8 cellular contexts compared by ENCODE assay signal in the genomic region with DNA sequence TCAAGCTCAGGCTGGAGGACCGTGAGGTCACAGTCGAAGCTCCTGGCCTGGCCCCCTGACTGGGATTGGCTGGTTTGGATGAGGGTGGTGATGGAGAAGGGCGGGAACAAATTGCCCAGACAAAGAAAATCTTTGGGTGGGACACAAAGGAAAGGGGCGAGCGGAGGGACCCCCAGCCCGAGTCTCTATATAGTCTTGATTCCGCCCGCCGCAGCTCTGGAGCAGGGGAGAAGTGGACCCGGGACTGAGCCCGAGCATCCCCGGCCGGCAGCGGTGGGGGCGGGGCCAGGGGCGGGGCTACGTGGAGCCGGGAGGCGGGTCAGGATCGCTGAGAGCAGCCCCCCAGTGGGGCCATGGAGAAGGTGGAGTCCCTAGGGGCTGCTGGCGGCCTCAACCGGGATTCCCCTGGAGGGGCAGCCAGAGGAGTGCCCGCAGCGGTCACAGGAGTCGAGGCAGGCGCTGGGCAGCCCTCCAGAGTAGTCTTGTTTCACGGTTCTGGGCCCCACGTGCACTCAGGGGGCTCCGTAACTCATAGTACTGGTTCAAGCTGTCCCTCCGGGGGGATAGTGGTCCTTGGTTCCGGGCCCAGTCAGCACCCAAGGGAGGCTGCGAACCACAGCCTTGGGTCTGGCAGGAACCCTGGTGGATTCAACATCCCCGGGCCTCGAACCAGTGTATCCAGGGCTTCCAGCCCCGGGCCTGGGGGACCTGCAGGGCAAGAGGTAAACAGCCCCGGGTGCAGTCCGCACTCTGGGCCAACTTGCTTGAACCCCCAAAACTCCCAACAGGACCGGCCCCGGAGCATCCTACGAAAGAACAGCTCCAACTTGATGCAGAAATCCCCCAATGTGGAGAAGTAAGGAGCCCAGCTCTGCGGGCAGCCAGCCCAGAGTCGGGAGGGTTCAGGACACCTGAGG. TPM values are rescaled to one million over a fixed set of nuclear protein-coding genes. Genes with fewer than 3 reads are reported as not detected.
DNase-seq lines count a peak whose midpoint lies in the region; ATAC-seq, FAIRE-seq and TF ChIP-seq lines count a peak whose summit lies in the region.

No MANE protein-coding gene starts in this region.

- no TSS peak for BruUV-seq in endothelial cell of umbilical vein (replicated peaks; lab: Mats Ljungman, UMichigan)

- dilution Hi-C loops in endothelial cell of umbilical vein (cut with MboI; ENCODE audit: extremely low pct_ligation_motif_present, low sequenced_read_pairs) = no loop called here

- POLR2A ChIA-PET in endothelial cell of umbilical vein (lab: Charles Lee) = interaction anchor here (0.6 to 1.7 kb wide), 7 partner anchors 14 to 111 kb away, joined by 3 to 5 read pairs (median 4); partner anchors contain the start of genes GPS2, SLC2A4 and TMEM256

- no peak for FAIRE-seq in endothelial cell of umbilical vein (lab: Jason Lieb, UNC)

- peak overlapping the region; percentile 46 for H3K9ac ChIP-seq in endothelial cell of umbilical vein (replicated peaks; ENCODE audit: extremely low read depth, insufficient read depth, low read length)

- H4K20me1 ChIP-seq in endothelial cell of umbilical vein (replicated peaks; ENCODE audit: control insufficient read depth, extremely low read depth, insufficient read depth, low read length) = no peaks in the 10 kb centered on the region

- CTCF ChIA-PET in endothelial cell of umbilical vein (lab: Charles Lee) = interaction anchor here (0.7 to 1.9 kb wide), 21 partner anchors 9 to 285 kb away, joined by 3 to 13 read pairs (median 5); partner anchors contain the start of genes SLC2A4 and TMEM256

- H3K4me1 ChIP-seq in endothelial cell of umbilical vein (ENCODE audit: control insufficient read depth, extremely low read depth, insufficient read depth, low read length) = peaks cover 10% of the 10 kb centered on the region

- peak; percentile 52 for ATAC-seq in GM19023 (IDR thresholded peaks at IDR 0.05; ENCODE audit: unreplicated experiment)
- ATAC-seq in HG03175 (IDR thresholded peaks at IDR 0.05; ENCODE audit: unreplicated experiment) = peak; percentile 40

- peak overlapping the region; percentile 97 for H2AFZ ChIP-seq in endothelial cell of umbilical vein (ENCODE audit: low read depth, low read length)

- peaks cover 0 to 3% of the 10 kb centered on the region in 2 experiments for H3K36me3 ChIP-seq in endothelial cell of umbilical vein (ENCODE audit: control insufficient read depth in 2 of 2, extremely low read depth in 1 of 2, insufficient read depth in 2 of 2, low read length in 2 of 2)

- peaks cover 0 to 2% of the 10 kb centered on the region in 2 experiments for H3K27me3 ChIP-seq in endothelial cell of umbilical vein (ENCODE audit: control insufficient read depth in 2 of 2, insufficient read depth in 2 of 2, low read length in 2 of 2)

- intact Hi-C loops in endothelial cell of umbilical vein (cut with micrococcal nuclease) = no loop called here

- no peaks in the 10 kb centered on the region for H3K9me3 ChIP-seq in endothelial cell of umbilical vein (replicated peaks; ENCODE audit: control insufficient read depth, insufficient read depth, low read length)

- peaks cover 10% of the 10 kb centered on the region for H3K79me2 ChIP-seq in endothelial cell of umbilical vein (ENCODE audit: control insufficient read depth, insufficient read depth, low read length)

- H3K9me1 ChIP-seq in endothelial cell of umbilical vein (replicated peaks; ENCODE audit: control insufficient read depth, extremely low read depth, insufficient read depth, low read length) = no peaks in the 10 kb centered on the region

- peak overlapping the region; percentile 95 for H3K4me2 ChIP-seq in endothelial cell of umbilical vein (ENCODE audit: insufficient read depth, low read length)

- no peak for TF ChIP-seq CTCF in endothelial cell of umbilical vein (IDR thresholded peaks at IDR 0.05; ENCODE audit: extremely low read depth in 1 of 2, insufficient read depth in 1 of 2, low read depth in 1 of 2, low read length in 2 of 2)

- peak overlapping the region; percentile 71 for H3K27ac ChIP-seq in endothelial cell of umbilical vein (ENCODE audit: insufficient read depth, low read depth, low read length)

- TF ChIP-seq POLR2A in endothelial cell of umbilical vein (IDR thresholded peaks at IDR 0.05; ENCODE audit: low read depth, low read length) = no peak

- DNase-seq in AG08396 (ENCODE audit: low spot score) (peak; percentile 92), NCI-H774 (lab: John Stamatoyannopoulos, UW) (peak; percentile 16), endothelial cell of umbilical vein (ENCODE audit: low read depth, low spot score) (no peak), middle frontal gyrus (ENCODE audit: extremely low spot score, low spot score) (peak; percentile 44)
- peak; percentile 74 for DNase-seq in activated CD8-positive, alpha-beta memory T cell treated with anti-CD3 and anti-CD28 coated beads, Interleukin-2, amount 50 U/mL, for 4 hours
- DNase-seq in stimulated activated CD8-positive, alpha-beta memory T cell treated with anti-CD3 and anti-CD28 coated beads, Interleukin-2, amount 100 ng/mL, for 48 hours (ENCODE audit: low read depth in 2 of 2) = peak; percentile 73 to 77

- peak overlapping the region; percentile 80 to 86 (median 81) for H3K4me3 ChIP-seq in endothelial cell of umbilical vein (replicated peaks in 1 of 3; ENCODE audit: insufficient read depth in 1 of 3, low read depth in 1 of 3, low read length in 3 of 3)

TF ChIP-seq in endothelial cell of umbilical vein, 7 proteins besides CTCF, POLR2A, EP300 and RAD21:
- TF ChIP-seq EZH2 (IDR thresholded peaks at IDR 0.05; ENCODE audit: borderline replicate concordance, low read depth, low read length, severe bottlenecking) (no peak), FOS (IDR thresholded peaks at IDR 0.05; ENCODE audit: borderline replicate concordance, insufficient read depth, low read length) (no peak), JUN (IDR thresholded peaks at IDR 0.05; ENCODE audit: borderline replicate concordance, insufficient read depth, insufficient read length, low read depth) (no peak), GATA2 (IDR thresholded peaks at IDR 0.05; ENCODE audit: insufficient read depth, insufficient read length, low read depth, low read length) (no peak), MYC (IDR thresholded peaks at IDR 0.05; ENCODE audit: low read depth, low read length) (no peak), POLR2AphosphoS5 (IDR thresholded peaks at IDR 0.05; ENCODE audit: insufficient read depth, low read depth, low read length) (no peak)
- TF ChIP-seq, protein P1, sequence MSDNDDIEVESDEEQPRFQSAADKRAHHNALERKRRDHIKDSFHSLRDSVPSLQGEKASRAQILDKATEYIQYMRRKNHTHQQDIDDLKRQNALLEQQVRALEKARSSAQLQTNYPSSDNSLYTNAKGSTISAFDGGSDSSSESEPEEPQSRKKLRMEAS (IDR thresholded peaks at IDR 0.05; ENCODE audit: insufficient read depth, insufficient read length) = no peak

RNA-seq across cellular contexts. Expression of gene NEURL4, which starts 1.2 kb away (rescaled TPM):
- total RNA-seq in endothelial cell of umbilical vein = 34.2 and 44.9 TPM in 2 replicates
- 24.3 and 32.0 TPM in 2 replicates for polyA plus RNA-seq in endothelial cell of umbilical vein
- 9.2 and 12.5 TPM in 2 replicates for polyA plus RNA-seq in endothelial cell of umbilical vein (2011; cell fraction: cytosol; rRNA removed)
- 175 and 219 TPM in 2 replicates for polyA plus RNA-seq in endothelial cell of umbilical vein (2011; cell fraction: nucleus; rRNA removed)
- 23.3 and 25.8 TPM in 2 replicates for polyA plus RNA-seq in endothelial cell of umbilical vein (2012)
- 28.0 and 30.5 TPM in 2 replicates for polyA minus RNA-seq in endothelial cell of umbilical vein
- polyA minus RNA-seq in endothelial cell of umbilical vein (2011; cell fraction: cytosol; rRNA and poly(A)+ RNA removed) = 10.9 TPM
- polyA minus RNA-seq in endothelial cell of umbilical vein (2011; cell fraction: nucleus; rRNA and poly(A)+ RNA removed) = 43.2 and 45.0 TPM in 2 replicates

RNA-seq across cellular contexts. Expression of gene ACAP1, which starts 6.0 kb away (rescaled TPM):
- total RNA-seq in endothelial cell of umbilical vein = not detected in 2 replicates
- 0.46 TPM in 1 of 2 replicates, not detected in the other for polyA plus RNA-seq in endothelial cell of umbilical vein
- 0.37 TPM in 1 of 2 replicates, not detected in the other for polyA plus RNA-seq in endothelial cell of umbilical vein (2011; cell fraction: cytosol; rRNA removed)
- not detected in 2 replicates for polyA plus RNA-seq in endothelial cell of umbilical vein (2011; cell fraction: nucleus; rRNA removed)
- 1.4 and 1.9 TPM in 2 replicates for polyA plus RNA-seq in endothelial cell of umbilical vein (2012)
- polyA minus RNA-seq in endothelial cell of umbilical vein = 0.27 TPM in 1 of 2 replicates, not detected in the other
- not detected for polyA minus RNA-seq in endothelial cell of umbilical vein (2011; cell fraction: cytosol; rRNA and poly(A)+ RNA removed)
- polyA minus RNA-seq in endothelial cell of umbilical vein (2011; cell fraction: nucleus; rRNA and poly(A)+ RNA removed) = not detected in 2 replicates

RNA-seq across cellular contexts. Expression of gene GPS2, which starts 15.2 kb away (rescaled TPM):
- total RNA-seq in endothelial cell of umbilical vein = 51.6 and 61.3 TPM in 2 replicates
- polyA plus RNA-seq in endothelial cell of umbilical vein = 132 and 169 TPM in 2 replicates
- polyA plus RNA-seq in endothelial cell of umbilical vein (2011; cell fraction: cytosol; rRNA removed) = 66.4 and 66.8 TPM in 2 replicates
- 147 and 155 TPM in 2 replicates for polyA plus RNA-seq in endothelial cell of umbilical vein (2011; cell fraction: nucleus; rRNA removed)
- polyA plus RNA-seq in endothelial cell of umbilical vein (2012) = 41.6 and 49.6 TPM in 2 replicates
- polyA minus RNA-seq in endothelial cell of umbilical vein = 36.4 and 58.1 TPM in 2 replicates
- polyA minus RNA-seq in endothelial cell of umbilical vein (2011; cell fraction: cytosol; rRNA and poly(A)+ RNA removed) = 35.6 TPM
- 25.4 and 30.0 TPM in 2 replicates for polyA minus RNA-seq in endothelial cell of umbilical vein (2011; cell fraction: nucleus; rRNA and poly(A)+ RNA removed)

RNA-seq across cellular contexts. Expression of gene KCTD11, which starts 21.6 kb away (rescaled TPM):
- 3.5 and 3.8 TPM in 2 replicates for total RNA-seq in endothelial cell of umbilical vein
- polyA plus RNA-seq in endothelial cell of umbilical vein = 6.5 and 6.7 TPM in 2 replicates
- 3.9 and 4.1 TPM in 2 replicates for polyA plus RNA-seq in endothelial cell of umbilical vein (2011; cell fraction: cytosol; rRNA removed)
- polyA plus RNA-seq in endothelial cell of umbilical vein (2011; cell fraction: nucleus; rRNA removed) = 2.4 TPM in 2 replicates
- polyA plus RNA-seq in endothelial cell of umbilical vein (2012) = 3.7 and 4.9 TPM in 2 replicates
- polyA minus RNA-seq in endothelial cell of umbilical vein = 6.2 and 6.4 TPM in 2 replicates
- polyA minus RNA-seq in endothelial cell of umbilical vein (2011; cell fraction: cytosol; rRNA and poly(A)+ RNA removed) = 1.4 TPM
- 1.9 and 2.0 TPM in 2 replicates for polyA minus RNA-seq in endothelial cell of umbilical vein (2011; cell fraction: nucleus; rRNA and poly(A)+ RNA removed)

RNA-seq across cellular contexts. Expression of gene EIF5A, which starts 22.9 kb away (rescaled TPM):
- 847 and 859 TPM in 2 replicates for total RNA-seq in endothelial cell of umbilical vein
- 650 and 689 TPM in 2 replicates for polyA plus RNA-seq in endothelial cell of umbilical vein
- polyA plus RNA-seq in endothelial cell of umbilical vein (2011; cell fraction: cytosol; rRNA removed) = 764 and 866 TPM in 2 replicates
- 384 and 464 TPM in 2 replicates for polyA plus RNA-seq in endothelial cell of umbilical vein (2011; cell fraction: nucleus; rRNA removed)
- 811 and 879 TPM in 2 replicates for polyA plus RNA-seq in endothelial cell of umbilical vein (2012)
- polyA minus RNA-seq in endothelial cell of umbilical vein = 616 and 772 TPM in 2 replicates
- polyA minus RNA-seq in endothelial cell of umbilical vein (2011; cell fraction: cytosol; rRNA and poly(A)+ RNA removed) = 697 TPM
- polyA minus RNA-seq in endothelial cell of umbilical vein (2011; cell fraction: nucleus; rRNA and poly(A)+ RNA removed) = 124 and 157 TPM in 2 replicates
